In genomic region chr9:71680189-71680983, GRCh38 we compare ENCODE assay signal across 8 cellular contexts.
DNase-seq lines count a peak whose midpoint lies in the region; ATAC-seq and TF ChIP-seq lines count a peak whose summit lies in the region.

No MANE protein-coding gene starts in this region.

- H3K36me3 ChIP-seq in upper lobe of right lung: peaks cover 14% of the 10 kb centered on the region

- ATAC-seq in T-helper 17 cell: no peak
- ATAC-seq in upper lobe of right lung: peak; percentile 42

- no peak for TF ChIP-seq CTCF in upper lobe of right lung (IDR thresholded peaks at IDR 0.05)

- peaks cover 61% of the 10 kb centered on the region for H3K4me1 ChIP-seq in upper lobe of right lung

- H3K4me3 ChIP-seq in upper lobe of right lung: no peak overlapping the region

- H3K9me3 ChIP-seq in T-helper 17 cell (ENCODE audit: control insufficient read depth, low read length, poor library complexity, severe bottlenecking): no peaks in the 10 kb centered on the region
- H3K9me3 ChIP-seq in upper lobe of right lung: no peaks in the 10 kb centered on the region

- H3K27me3 ChIP-seq in upper lobe of right lung: no peaks in the 10 kb centered on the region

- peak overlapping the region; percentile 60 for H3K27ac Mint-ChIP-seq in T-helper 17 cell

- intact Hi-C loops in upper lobe of right lung (cut with DNase I): no loop called here

- peak; percentile 0 for DNase-seq in SIG-M5 treated with dmso at 0.1 percent for 504 hours (lab: John Stamatoyannopoulos, UW; ENCODE audit: unreplicated experiment)
- DNase-seq in SIG-M5 (lab: John Stamatoyannopoulos, UW): no peak
- DNase-seq in T-helper 17 cell: no peak
- peak; percentile 73 for DNase-seq in islet precursor cell
- DNase-seq in upper lobe of right lung: no peak
- no peak for DNase-seq in hypothalamus (lab: John Stamatoyannopoulos, UW)
- no peak for DNase-seq in SK-N-DZ (ENCODE audit: low spot score)
- DNase-seq in activated T-cell treated with anti-CD3 and anti-CD28 coated beads for 4 hours: no peak

- peaks cover 31% of the 10 kb centered on the region for H3K4me1 Mint-ChIP-seq in T-helper 17 cell

- no peaks in the 10 kb centered on the region for H3K36me3 Mint-ChIP-seq in T-helper 17 cell (ENCODE audit: low read depth)

- no peak overlapping the region for H3K4me3 Mint-ChIP-seq in T-helper 17 cell

- H3K27ac ChIP-seq in upper lobe of right lung: peak overlapping the region; percentile 2

- H3K27me3 Mint-ChIP-seq in T-helper 17 cell: no peaks in the 10 kb centered on the region

Comparison
In these comparisons a context has a peak if more than half of its experiments do, and no peak if none do; other contexts are left out.
1. DNase-seq: peak in SIG-M5 treated with dmso at 0.1 percent for 504 hours (single experiment) and islet precursor cell (single experiment); none in SIG-M5 (single experiment), T-helper 17 cell (0 of 3), upper lobe of right lung (single experiment), hypothalamus (0 of 51), SK-N-DZ (single experiment) and activated T-cell treated with anti-CD3 and anti-CD28 coated beads for 4 hours (single experiment).